In the genomic region with DNA sequence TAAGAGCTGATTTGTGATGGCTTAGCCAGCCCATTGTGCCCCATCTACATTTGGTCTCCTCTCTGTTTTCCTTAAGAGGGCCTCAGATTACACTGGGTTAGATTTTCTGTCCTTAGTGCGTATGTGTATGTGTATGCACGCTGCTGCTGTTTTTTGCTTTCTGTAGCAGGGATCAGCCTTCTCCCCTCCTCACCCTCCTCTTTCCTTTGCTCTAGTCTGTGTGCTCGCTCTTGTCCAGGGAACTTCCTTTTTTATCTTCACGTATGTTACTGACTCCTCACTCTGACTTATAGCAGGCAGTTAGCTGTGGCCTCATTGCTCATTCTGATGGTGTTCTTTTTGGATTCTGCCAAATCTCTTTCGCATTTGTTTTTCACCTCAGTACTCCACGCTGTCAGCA, we compare ENCODE assay signal across 15 cellular contexts. TPM values are rescaled to one million over a fixed set of nuclear protein-coding genes. Genes with fewer than 3 reads are reported as not detected.
A peak's percentile ranks its signal among the peaks of the same experiment; 100 is the strongest.
DNase-seq lines count a peak whose midpoint lies in the region; ATAC-seq and TF ChIP-seq lines count a peak whose summit lies in the region.
"Had no signal": no experiment of that assay in that cellular context is flagged by ENCODE, and none has a peak within 500 bp of the region (broad histone marks: within the 10 kb centered on the region; RNA-seq: fewer than 3 reads in every experiment).

No MANE protein-coding gene starts in this region.

- H3K79me2 ChIP-seq in OCI-LY1 (ENCODE audit: insufficient read depth, low read length): no peaks in the 10 kb centered on the region

- H3F3A ChIP-seq in OCI-LY1 (ENCODE audit: insufficient read depth, low read length): no peaks in the 10 kb centered on the region; the same call in 1 of the 2 replicates

- H3K36me3 ChIP-seq in OCI-LY1 (ENCODE audit: insufficient read depth, low read length) (no peaks in the 10 kb centered on the region), heart left ventricle (no peaks in the 10 kb centered on the region), upper lobe of right lung (no peaks in the 10 kb centered on the region), adrenal gland (replicated peaks in 1 of 2) (no peaks in the 10 kb centered on the region)

- H4K20me1 ChIP-seq in OCI-LY1 (ENCODE audit: insufficient read depth, low read length): no peaks in the 10 kb centered on the region

- H3K4me1 ChIP-seq in OCI-LY1 (ENCODE audit: insufficient read depth, low read length, severe bottlenecking) (peaks cover 53% of the 10 kb centered on the region), heart left ventricle (peaks cover 0 to 74% (median 58%) of the 10 kb centered on the region in 12 donors), upper lobe of right lung (peaks cover 17% of the 10 kb centered on the region), adrenal gland (replicated peaks in 1 of 2) (peaks cover 0 to 22% of the 10 kb centered on the region in 2 donors)

- ATAC-seq in heart left ventricle (peak; percentile 28 to 63 (median 50)), upper lobe of right lung (peak; percentile 44)
- ATAC-seq: Panc1 had no signal

- no peak for TF ChIP-seq POLR2A in heart left ventricle (IDR thresholded peaks at IDR 0.05)
- TF ChIP-seq POLR2A in adrenal gland (IDR thresholded peaks at IDR 0.05): no peak

- H3K4me1 Mint-ChIP-seq in activated naive CD8-positive, alpha-beta T cell (ENCODE audit: low read depth): peaks cover 75% of the 10 kb centered on the region
- H3K4me1 Mint-ChIP-seq in activated naive CD8-positive, alpha-beta T cell treated with anti-CD3 and anti-CD28 coated beads for 36 hours: peaks cover 71% of the 10 kb centered on the region

- no peak for DNase-seq in activated naive CD8-positive, alpha-beta T cell treated with anti-CD3 and anti-CD28 coated beads for 36 hours
- no peak for DNase-seq in heart left ventricle
- DNase-seq in upper lobe of right lung: no peak
- DNase-seq in adrenal gland: no peak
- no peak for DNase-seq in coronary artery (ENCODE audit: low spot score)
- no peak for DNase-seq in NCI-H2196 treated with DMSO at 0.1 percent for 48 hours (lab: John Stamatoyannopoulos, UW; ENCODE audit: unreplicated experiment)
- DNase-seq: ACHN; activated CD4-positive, alpha-beta T cell treated with anti-CD3 and anti-CD28 coated beads, Interleukin-2, amount 50 U/mL, for 48 hours; activated naive CD4-positive, alpha-beta T cell; DMS153; occipital lobe had no signal

- no peak for TF ChIP-seq CTCF in OCI-LY1 (IDR thresholded peaks at IDR 0.05; ENCODE audit: low read length)
- TF ChIP-seq CTCF in heart left ventricle (IDR thresholded peaks at IDR 0.05): no peak
- no peak for TF ChIP-seq CTCF in upper lobe of right lung (IDR thresholded peaks at IDR 0.05)
- TF ChIP-seq CTCF in adrenal gland (IDR thresholded peaks at IDR 0.05): no peak
- TF ChIP-seq CTCF in coronary artery (IDR thresholded peaks at IDR 0.05): no peak

- H3K4me2 ChIP-seq in OCI-LY1 (ENCODE audit: low read length): peak overlapping the region; percentile 56; the same call in 1 of the 2 replicates

- H3K4me3 ChIP-seq in OCI-LY1 (ENCODE audit: low read depth, low read length, poor library complexity, severe bottlenecking): peak overlapping the region; percentile 0
- peak overlapping the region in 1 of 12 donors; percentile 8 for H3K4me3 ChIP-seq in heart left ventricle
- H3K4me3 ChIP-seq in upper lobe of right lung: no peak overlapping the region
- no peak overlapping the region for H3K4me3 ChIP-seq in adrenal gland
- no peak overlapping the region for H3K4me3 ChIP-seq in coronary artery

- no peaks in the 10 kb centered on the region for H3K9me2 ChIP-seq in OCI-LY1 (ENCODE audit: low read depth, low read length)

- no peak overlapping the region for H2AFZ ChIP-seq in OCI-LY1 (ENCODE audit: low read length)

- H3K27me3 Mint-ChIP-seq in activated naive CD8-positive, alpha-beta T cell: no peaks in the 10 kb centered on the region
- no peaks in the 10 kb centered on the region for H3K27me3 Mint-ChIP-seq in activated naive CD8-positive, alpha-beta T cell treated with anti-CD3 and anti-CD28 coated beads for 36 hours
- H3K27me3 Mint-ChIP-seq: type B pancreatic cell had no signal

- H3K27me3 ChIP-seq in OCI-LY1 (ENCODE audit: insufficient read depth, low read length) (no peaks in the 10 kb centered on the region), heart left ventricle (no peaks in the 10 kb centered on the region), upper lobe of right lung (no peaks in the 10 kb centered on the region), adrenal gland (no peaks in the 10 kb centered on the region)

- H3K36me3 Mint-ChIP-seq in activated naive CD8-positive, alpha-beta T cell: no peaks in the 10 kb centered on the region
- H3K36me3 Mint-ChIP-seq in activated naive CD8-positive, alpha-beta T cell treated with anti-CD3 and anti-CD28 coated beads for 36 hours: peaks cover 7% of the 10 kb centered on the region
- H3K36me3 Mint-ChIP-seq: type B pancreatic cell had no signal

- H3K9ac ChIP-seq in OCI-LY1 (ENCODE audit: low read length): no peak overlapping the region

- H3K27ac ChIP-seq in OCI-LY1 (ENCODE audit: low read depth, low read length, poor library complexity, severe bottlenecking) (peak overlapping the region; percentile 86), heart left ventricle (peak overlapping the region in 10 of 12 donors; percentile 7 to 81 (median 56)), upper lobe of right lung (no peak overlapping the region), adrenal gland (peak overlapping the region in 2 of 5 donors; percentile 16 to 44), coronary artery (peak overlapping the region in 1 of 2 donors; percentile 25)

- H3K4me3 Mint-ChIP-seq in activated naive CD8-positive, alpha-beta T cell: peak overlapping the region; percentile 31
- H3K4me3 Mint-ChIP-seq in activated naive CD8-positive, alpha-beta T cell treated with anti-CD3 and anti-CD28 coated beads for 36 hours: no peak overlapping the region
- H3K4me3 Mint-ChIP-seq: type B pancreatic cell had no signal

- H3K27ac Mint-ChIP-seq in activated naive CD8-positive, alpha-beta T cell: peak overlapping the region; percentile 87
- no peak overlapping the region for H3K27ac Mint-ChIP-seq in activated naive CD8-positive, alpha-beta T cell treated with anti-CD3 and anti-CD28 coated beads for 36 hours
- H3K27ac Mint-ChIP-seq: type B pancreatic cell had no signal

- 33 to 66% (median 44%) methylated on average over 6 of the region's 6 CpGs for WGBS in heart left ventricle, 4 donors
- 62 to 91% (median 83%) methylated on average over 6 of the region's 6 CpGs for WGBS in adrenal gland, 4 donors

- intact Hi-C loops in heart left ventricle (cut with DNase I) (no loop called here), upper lobe of right lung (cut with DNase I) (no loop called here), adrenal gland (cut with DNase I) (no loop called here)

- H3K9me3 ChIP-seq in OCI-LY1 (ENCODE audit: low read length) (no peaks in the 10 kb centered on the region), heart left ventricle (no peaks in the 10 kb centered on the region), upper lobe of right lung (no peaks in the 10 kb centered on the region), adrenal gland (replicated peaks in 1 of 3) (no peaks in the 10 kb centered on the region)

- H3K9me3 Mint-ChIP-seq in activated naive CD8-positive, alpha-beta T cell (ENCODE audit: low read depth): no peaks in the 10 kb centered on the region
- no peaks in the 10 kb centered on the region for H3K9me3 Mint-ChIP-seq in activated naive CD8-positive, alpha-beta T cell treated with anti-CD3 and anti-CD28 coated beads for 36 hours
- H3K9me3 Mint-ChIP-seq: type B pancreatic cell had no signal

RNA-seq across cellular contexts. Expression of a gene that starts 33.3 kb away (rescaled TPM):
- 10 to 100 TPM; 34.0 to 34.5 TPM for total RNA-seq in activated naive CD8-positive, alpha-beta T cell treated with anti-CD3 and anti-CD28 coated beads for 36 hours
- total RNA-seq in heart left ventricle (100 to 1,000 TPM in 3 of 9 donors, 10 to 100 TPM in 6; 63.1 to 116 (median 84.5) TPM), upper lobe of right lung (54.4 TPM), adrenal gland (10 to 100 TPM; 27.9 to 47.9 (median 42.9) TPM)
- polyA plus RNA-seq in heart left ventricle (10 to 100 TPM in 1 of 2 donors, 1 to 10 TPM in 1; 9.7 to 38.8 TPM), adrenal gland (10 to 100 TPM in 1 of 3 donors, 1 to 10 TPM in 2; 2.9 to 20.0 (median 3.6) TPM)
